8 cellular contexts compared by ENCODE assay signal in the genomic region with DNA sequence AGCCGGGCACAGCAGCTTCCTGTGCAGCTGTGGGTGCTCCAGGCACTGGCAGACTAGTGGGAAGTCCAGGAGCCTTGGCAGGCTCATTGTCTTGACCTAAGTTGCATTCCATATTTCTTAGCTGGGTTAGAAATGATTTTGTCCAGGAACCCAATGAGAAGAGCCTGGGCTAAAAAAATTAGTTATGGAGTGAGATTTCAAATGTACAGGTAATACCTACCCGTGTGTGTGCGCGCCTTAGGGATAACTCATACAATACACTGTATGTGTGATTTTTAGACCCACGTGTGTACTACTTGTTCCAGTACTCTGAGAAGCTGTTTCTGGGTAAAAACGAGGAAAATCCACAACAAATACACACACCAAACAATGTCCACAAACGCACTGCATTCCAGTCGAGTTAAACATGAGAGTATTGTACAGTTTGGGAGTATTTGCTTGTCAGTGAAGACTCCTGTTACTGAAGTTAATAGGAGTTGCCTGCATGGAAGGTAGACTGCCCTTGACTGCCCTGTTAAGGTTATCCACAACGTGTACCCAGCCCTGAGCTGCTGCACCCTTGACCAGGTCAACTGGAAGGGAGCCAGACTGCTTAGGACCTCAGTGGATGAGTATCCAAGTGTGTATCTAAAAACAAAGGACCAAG. TPM values are rescaled to one million over a fixed set of nuclear protein-coding genes. Genes with fewer than 3 reads are reported as not detected.
A peak's percentile ranks its signal among the peaks of the same experiment; 100 is the strongest.
DNase-seq lines count a peak whose midpoint lies in the region; ATAC-seq and TF ChIP-seq lines count a peak whose summit lies in the region.

No MANE protein-coding gene starts in this region.

- H4K8ac ChIP-seq in mesendoderm (ENCODE audit: low read depth, low read length), result no peak overlapping the region

- DNase-seq in heart left ventricle (no peak), Right ventricle myocardium inferior (ENCODE audit: missing footprints) (no peak), mammary epithelial cell (no peak), mesendoderm (no peak), uterus (no peak), GM03348 (ENCODE audit: low spot score) (no peak), amniotic stem cell (lab: John Stamatoyannopoulos, UW) (no peak)

- H2BK15ac ChIP-seq in mesendoderm (replicated peaks; ENCODE audit: low read depth), result no peak overlapping the region

- H3K4ac ChIP-seq in mesendoderm (ENCODE audit: low read depth, low read length), result no peak overlapping the region

- in situ Hi-C loops in mammary epithelial cell (cut with MboI; ENCODE audit: low sequenced_read_pairs in 2 of 2), result no loop called here

- H3K9me3 ChIP-seq in heart left ventricle, result no peaks in the 10 kb centered on the region
- H3K9me3 ChIP-seq in mammary epithelial cell (replicated peaks; ENCODE audit: insufficient read depth, low read length), result no peaks in the 10 kb centered on the region
- H3K9me3 ChIP-seq in uterus, result no peaks in the 10 kb centered on the region

- dilution Hi-C loops in mammary epithelial cell (cut with HindIII; ENCODE audit: low sequenced_read_pairs), result no loop called here

- peak overlapping the region; percentile 69 to 95 (median 88) for H3K4me3 ChIP-seq in heart left ventricle
- peak overlapping the region; percentile 59 to 72 (median 68) for H3K4me3 ChIP-seq in mammary epithelial cell (replicated peaks in 1 of 3; ENCODE audit: insufficient read depth in 1 of 3, low read depth in 2 of 3, low read length in 3 of 3)
- H3K4me3 ChIP-seq in mesendoderm (ENCODE audit: low read length), result peak overlapping the region; percentile 56
- H3K4me3 ChIP-seq in uterus, result peak overlapping the region; percentile 66 to 69

- peak overlapping the region; percentile 92 for H2AFZ ChIP-seq in mammary epithelial cell (ENCODE audit: low read depth, low read length)

- CTCF ChIA-PET in mammary epithelial cell (lab: Charles Lee; ENCODE audit: low non-redundant PET), result interaction anchor here (0.5 kb wide), 1 partner anchor 21 kb away, joined by 3 read pairs; no protein-coding TSS in a partner anchor

- intact Hi-C loops in heart left ventricle (cut with DNase I) (loop anchor here in 6 of 10 donors (2.0 to 10.0 kb wide), 6 partner anchors 61 to 81 kb away; partner anchors contain the start of gene MCM3 (in 3 of the 6)), Right ventricle myocardium inferior (cut with DNase I) (loop anchor here (5.0 kb wide), 2 partner anchors 34 to 76 kb away; no protein-coding TSS in a partner anchor), mammary epithelial cell (cut with micrococcal nuclease) (loop anchor here (2.0 kb wide), 2 partner anchors 35 to 77 kb away; no protein-coding TSS in a partner anchor), uterus (cut with DNase I; ENCODE audit: low total_unique reads) (no loop called here)

- H4K20me1 ChIP-seq in mammary epithelial cell (ENCODE audit: insufficient read depth, low read length), result no peaks in the 10 kb centered on the region

- peaks cover 0 to 3% (median 0%) of the 10 kb centered on the region in 9 donors for H3K36me3 ChIP-seq in heart left ventricle
- H3K36me3 ChIP-seq in mammary epithelial cell (ENCODE audit: insufficient read depth, low read length), result no peaks in the 10 kb centered on the region
- H3K36me3 ChIP-seq in mesendoderm (ENCODE audit: control insufficient read depth, insufficient read depth, low read length), result no peaks in the 10 kb centered on the region
- H3K36me3 ChIP-seq in uterus, result no peaks in the 10 kb centered on the region

- no peak overlapping the region for H2AK5ac ChIP-seq in mesendoderm (ENCODE audit: low read length)

- H3K27me3 ChIP-seq in heart left ventricle (no peaks in the 10 kb centered on the region), mammary epithelial cell (ENCODE audit: insufficient read depth, low read length) (no peaks in the 10 kb centered on the region), mesendoderm (ENCODE audit: insufficient read depth, low read length, poor library complexity) (no peaks in the 10 kb centered on the region), uterus (no peaks in the 10 kb centered on the region)

- H2BK120ac ChIP-seq in mesendoderm (ENCODE audit: low read depth, low read length), result no peak overlapping the region

- peak overlapping the region; percentile 89 for H3K56ac ChIP-seq in mesendoderm (ENCODE audit: low read length)

- H3K79me1 ChIP-seq in mesendoderm (ENCODE audit: low read length), result peaks cover 2% of the 10 kb centered on the region

- TF ChIP-seq CTCF in heart left ventricle (IDR thresholded peaks at IDR 0.05), result no peak
- no peak for TF ChIP-seq CTCF in mammary epithelial cell (conservative IDR thresholded peaks at IDR 0.05 in 1 of 2, IDR thresholded peaks at IDR 0.05 in 1 of 2; ENCODE audit: extremely low read depth in 1 of 2, insufficient read depth in 1 of 2, low read depth in 1 of 2, low read length in 2 of 2)
- TF ChIP-seq CTCF in uterus (IDR thresholded peaks at IDR 0.05), result no peak

- H3K9ac ChIP-seq in mammary epithelial cell (ENCODE audit: insufficient read depth, low read length) (no peak overlapping the region), mesendoderm (ENCODE audit: low read length) (peak overlapping the region; percentile 82)

- TF ChIP-seq POLR2A in heart left ventricle (IDR thresholded peaks at IDR 0.05), result no peak
- no peak for TF ChIP-seq POLR2A in uterus (IDR thresholded peaks at IDR 0.05)

- ATAC-seq in heart left ventricle (peak in 1 of 4 donors; percentile 4), Right ventricle myocardium inferior (no peak), GM21390 (IDR thresholded peaks at IDR 0.05; ENCODE audit: unreplicated experiment) (no peak)

- H3K4me1 ChIP-seq in heart left ventricle (peaks cover 0 to 25% (median 14%) of the 10 kb centered on the region in 12 donors), mammary epithelial cell (ENCODE audit: insufficient read depth, low read length) (peaks cover 14% of the 10 kb centered on the region), mesendoderm (ENCODE audit: control insufficient read depth, low read depth, low read length) (no peaks in the 10 kb centered on the region), uterus (peaks cover 0 to 6% of the 10 kb centered on the region in 2 donors)

- peak overlapping the region in 4 of 12 donors; percentile 76 to 88 (median 83) for H3K27ac ChIP-seq in heart left ventricle
- no peak overlapping the region for H3K27ac ChIP-seq in mammary epithelial cell (ENCODE audit: insufficient read depth, low read depth, low read length)
- no peak overlapping the region for H3K27ac ChIP-seq in mesendoderm (ENCODE audit: low read depth, low read length)
- H3K27ac ChIP-seq in uterus, result peak overlapping the region in 1 of 2 donors; percentile 81

- no peaks in the 10 kb centered on the region for H3K79me2 ChIP-seq in mammary epithelial cell (ENCODE audit: insufficient read depth, low read length)
- no peaks in the 10 kb centered on the region for H3K79me2 ChIP-seq in mesendoderm (ENCODE audit: control insufficient read depth, insufficient read depth, low read length)

- WGBS in heart left ventricle, 4 donors, result 54 to 56% (median 55%) methylated on average over 9 of the region's 9 CpGs
- 60% methylated on average over 9 of the region's 9 CpGs for WGBS in mammary epithelial cell (ENCODE audit: low coverage, missing lambda C conversion rate)
- no CpG with 5 or more reads among the region's 9 CpGs for WGBS in mesendoderm (ENCODE audit: extremely low coverage, insufficient coverage, low lambda C conversion rate)

- H4K5ac ChIP-seq in mesendoderm (ENCODE audit: low read length), result no peak overlapping the region

- no peak overlapping the region for H2BK5ac ChIP-seq in mesendoderm (ENCODE audit: low read length)

- peak overlapping the region; percentile 52 for H3K23ac ChIP-seq in mesendoderm (ENCODE audit: low read length)

- peak overlapping the region; percentile 97 for H3K4me2 ChIP-seq in mammary epithelial cell (ENCODE audit: insufficient read depth, low read depth, low read length)
- peak overlapping the region; percentile 56 for H3K4me2 ChIP-seq in mesendoderm (ENCODE audit: low read length)

- H3K18ac ChIP-seq in mesendoderm (ENCODE audit: low read length), result no peak overlapping the region

- no TSS peak for BruUV-seq in mammary epithelial cell (replicated peaks; lab: Mats Ljungman, UMichigan)

RNA-seq across cellular contexts. Expression of gene PAQR8, which starts 1.4 kb away (rescaled TPM):
- total RNA-seq in heart left ventricle (1 to 10 TPM; 1.8 to 7.5 (median 3.6) TPM), Right ventricle myocardium inferior (1.9 TPM), mammary epithelial cell (1 to 10 TPM in 1 of 2 donors, under 1 TPM in 1; 0.17 to 3.4 TPM), uterus (10 to 100 TPM; 12.3 to 24.7 (median 13.9) TPM)
- polyA plus RNA-seq in heart left ventricle (1 to 10 TPM; 1.3 to 3.7 TPM), mammary epithelial cell (1.4 TPM)
- polyA minus RNA-seq in mammary epithelial cell, result 2.2 TPM
- 2.7 TPM for polyA plus RNA-seq in mesendoderm (2013, experiment 1 of 2)
- 2.6 TPM for polyA plus RNA-seq in mesendoderm (2013, experiment 2 of 2)

RNA-seq across cellular contexts. Expression of gene EFHC1, which starts 56.8 kb away (rescaled TPM):
- total RNA-seq in heart left ventricle, result 10 to 100 TPM in 1 of 9 donors, 1 to 10 TPM in 8; 2.8 to 14.4 (median 5.2) TPM
- polyA plus RNA-seq in heart left ventricle, result 1 to 10 TPM; 2.6 to 4.3 TPM
- total RNA-seq in Right ventricle myocardium inferior, result 4.8 TPM
- 10 to 100 TPM; 16.3 to 17.6 TPM for total RNA-seq in mammary epithelial cell
- polyA plus RNA-seq in mammary epithelial cell, result 10.5 TPM
- polyA minus RNA-seq in mammary epithelial cell, result 13.2 TPM
- 7.6 TPM for polyA plus RNA-seq in mesendoderm (2013, experiment 1 of 2)
- polyA plus RNA-seq in mesendoderm (2013, experiment 2 of 2), result 7.2 TPM
- 10 to 100 TPM; 15.6 to 63.0 (median 29.5) TPM for total RNA-seq in uterus
